Comparison of ENCODE assay signal across 9 cellular contexts in genomic region chr22:24189249-24190158, GRCh38. TPM values are rescaled to one million over a fixed set of nuclear protein-coding genes. Genes with fewer than 3 reads are reported as not detected.
DNase-seq lines count a peak whose midpoint lies in the region; ATAC-seq and TF ChIP-seq lines count a peak whose summit lies in the region.
"Had no signal": no experiment of that assay in that cellular context is flagged by ENCODE, and none has a peak within 500 bp of the region (broad histone marks: within the 10 kb centered on the region; RNA-seq: fewer than 3 reads in every experiment).

No MANE protein-coding gene starts in this region.

- peaks cover 4% of the 10 kb centered on the region for H3K4me1 Mint-ChIP-seq in mesothelial cell of epicardium

- no peaks in the 10 kb centered on the region for H3K36me3 Mint-ChIP-seq in mesothelial cell of epicardium

- no peaks in the 10 kb centered on the region for H3K27me3 ChIP-seq in WERI-Rb-1 (ENCODE audit: insufficient read depth, low read depth, severe bottlenecking)

- H3K27ac ChIP-seq in WERI-Rb-1 (peak overlapping the region; percentile 57), substantia nigra (ENCODE audit: low read depth, low read length, poor library complexity, severe bottlenecking) (no peak overlapping the region)

- H3K36me3 ChIP-seq in WERI-Rb-1, result peaks cover 39% of the 10 kb centered on the region

- H3K27me3 Mint-ChIP-seq in mesothelial cell of epicardium (ENCODE audit: low read depth), result no peaks in the 10 kb centered on the region
- H3K27me3 Mint-ChIP-seq: stimulated activated naive CD8-positive, alpha-beta T cell treated with anti-CD3 and anti-CD28 coated beads, Interleukin-15, Interleukin-2, amounts not matched to agents 100 ng/mL and 50 ng/mL, for 24 hours had no signal

- no peak overlapping the region for H3K4me3 Mint-ChIP-seq in mesothelial cell of epicardium
- H3K4me3 Mint-ChIP-seq: stimulated activated naive CD8-positive, alpha-beta T cell treated with anti-CD3 and anti-CD28 coated beads, Interleukin-15, Interleukin-2, amounts not matched to agents 100 ng/mL and 50 ng/mL, for 24 hours had no signal

- H3K9me3 Mint-ChIP-seq in mesothelial cell of epicardium, result no peaks in the 10 kb centered on the region
- H3K9me3 Mint-ChIP-seq: stimulated activated naive CD8-positive, alpha-beta T cell treated with anti-CD3 and anti-CD28 coated beads, Interleukin-15, Interleukin-2, amounts not matched to agents 100 ng/mL and 50 ng/mL, for 24 hours had no signal

- DNase-seq in DMS 273 (lab: John Stamatoyannopoulos, UW; ENCODE audit: unreplicated experiment) (peak; percentile 54), DMS 273 treated with DMSO at 0.1 percent for 48 hours (lab: John Stamatoyannopoulos, UW) (no peak), M059J (ENCODE audit: low read depth) (peak; percentile 50), WERI-Rb-1 (peak; percentile 79), epidermal melanocyte (ENCODE audit: insufficient read length, low spot score) (peak; percentile 96), mesothelial cell of epicardium (ENCODE audit: low spot score in 2 of 2, unreplicated experiment in 2 of 2) (peak in 1 of 2 experiments; percentile 67), substantia nigra (lab: John Stamatoyannopoulos, UW) (peak in 41 of 49 donors; percentile 6 to 62 (median 32))

- no peak for ATAC-seq in HG03442 (IDR thresholded peaks at IDR 0.05; ENCODE audit: unreplicated experiment)

- H3K4me3 ChIP-seq in WERI-Rb-1 (ENCODE audit: low read depth, low read length), result no peak overlapping the region

- H3K9me3 ChIP-seq in WERI-Rb-1 (ENCODE audit: severe bottlenecking), result no peaks in the 10 kb centered on the region

- no peak overlapping the region for H3K27ac Mint-ChIP-seq in mesothelial cell of epicardium
- H3K27ac Mint-ChIP-seq: stimulated activated naive CD8-positive, alpha-beta T cell treated with anti-CD3 and anti-CD28 coated beads, Interleukin-15, Interleukin-2, amounts not matched to agents 100 ng/mL and 50 ng/mL, for 24 hours had no signal

- peak; percentile 95 for TF ChIP-seq CTCF in WERI-Rb-1 (IDR thresholded peaks at IDR 0.05; ENCODE audit: low read depth, low read length)
- TF ChIP-seq CTCF in mesothelial cell of epicardium (IDR thresholded peaks at IDR 0.05; ENCODE audit: unreplicated experiment), result peak; percentile 64

RNA-seq across cellular contexts. Expression of gene SUSD2, which starts 8.2 kb away (rescaled TPM):
- total RNA-seq in M059J (2014; rRNA removed; shearing (Covaris generic)), result 0.15 TPM in 1 of 2 replicates, not detected in the other
- total RNA-seq in mesothelial cell of epicardium, result 0.91 to 1.4 TPM (median 1.2 TPM) in 3 replicates

RNA-seq across cellular contexts. Expression of gene GGT5, which starts 55.4 kb away (rescaled TPM):
- total RNA-seq in M059J (2014; rRNA removed; shearing (Covaris generic)), result not detected in 2 replicates
- 2.9 to 4.1 TPM (median 3.6 TPM) in 3 replicates for total RNA-seq in mesothelial cell of epicardium
